Comparison of ENCODE assay signal across 11 cellular contexts in genomic region chr18:13268035-13268700, GRCh38. TPM values are rescaled to one million over a fixed set of nuclear protein-coding genes. Genes with fewer than 3 reads are reported as not detected.
A peak's percentile ranks its signal among the peaks of the same experiment; 100 is the strongest.
DNase-seq lines count a peak whose midpoint lies in the region; ATAC-seq, FAIRE-seq and TF ChIP-seq lines count a peak whose summit lies in the region.
"Had no signal": no experiment of that assay in that cellular context is flagged by ENCODE, and none has a peak within 500 bp of the region (broad histone marks: within the 10 kb centered on the region; RNA-seq: fewer than 3 reads in every experiment).

No MANE protein-coding gene starts in this region.

- no peaks in the 10 kb centered on the region for H3K27me3 Mint-ChIP-seq in activated CD4-positive, alpha-beta T cell treated with anti-CD3 and anti-CD28 coated beads for 36 hours

- POLR2A ChIA-PET in activated CD4-positive, alpha-beta T cell treated with anti-CD3 and anti-CD28 coated beads for 36 hours (lab: Charles Lee) = interaction anchor here (0.8 to 1.0 kb wide), 2 partner anchors 156 to 159 kb away, joined by 3 to 8 read pairs; no protein-coding TSS in a partner anchor

- peaks cover 3% of the 10 kb centered on the region for H3K36me3 Mint-ChIP-seq in activated CD4-positive, alpha-beta T cell treated with anti-CD3 and anti-CD28 coated beads for 36 hours (ENCODE audit: low read depth)

- TF ChIP-seq POLR2A in adrenal gland (IDR thresholded peaks at IDR 0.05) (no peak), GM18505 (IDR thresholded peaks at IDR 0.05; ENCODE audit: borderline replicate concordance, extremely low read depth, insufficient read depth, insufficient read length) (no peak)

- no peaks in the 10 kb centered on the region for H3K36me3 ChIP-seq in adrenal gland (replicated peaks in 1 of 2)
- H3K36me3 ChIP-seq in subcutaneous abdominal adipose tissue (ENCODE audit: control insufficient read depth in 5 of 5, insufficient read depth in 5 of 5, low read length in 5 of 5) = no peaks in the 10 kb centered on the region
- H3K36me3 ChIP-seq: upper lobe of left lung had no signal

- peak overlapping the region; percentile 85 for H3K27ac Mint-ChIP-seq in activated CD4-positive, alpha-beta T cell treated with anti-CD3 and anti-CD28 coated beads for 36 hours

- CTCF ChIA-PET in activated CD4-positive, alpha-beta T cell treated with anti-CD3 and anti-CD28 coated beads for 36 hours (lab: Charles Lee) = interaction anchor here (2.0 to 3.3 kb wide), 3 partner anchors 11 to 52 kb away, joined by 6 to 14 read pairs (median 6); no protein-coding TSS in a partner anchor

- H3K4me3 ChIP-seq in adrenal gland (no peak overlapping the region), subcutaneous abdominal adipose tissue (ENCODE audit: low read depth in 1 of 5, low read length in 5 of 5) (peak overlapping the region in 1 of 5 donors; percentile 8)
- H3K4me3 ChIP-seq: upper lobe of left lung had no signal

- no peaks in the 10 kb centered on the region for H3K9me3 Mint-ChIP-seq in activated CD4-positive, alpha-beta T cell treated with anti-CD3 and anti-CD28 coated beads for 36 hours (ENCODE audit: low read depth)

- WGBS in adrenal gland, 4 donors = 35 to 40% (median 36%) methylated on average over 8 of the region's 8 CpGs

- no peak for FAIRE-seq in frontal cortex (lab: Jason Lieb, UNC)

- no peaks in the 10 kb centered on the region for H3K27me3 ChIP-seq in adrenal gland
- no peaks in the 10 kb centered on the region for H3K27me3 ChIP-seq in subcutaneous abdominal adipose tissue (ENCODE audit: control insufficient read depth in 5 of 5, insufficient read depth in 4 of 5, low read length in 5 of 5)
- H3K27me3 ChIP-seq: upper lobe of left lung had no signal

- H3K4me3 Mint-ChIP-seq in activated CD4-positive, alpha-beta T cell treated with anti-CD3 and anti-CD28 coated beads for 36 hours = peak overlapping the region; percentile 2

- H3K27ac ChIP-seq in adrenal gland = peak overlapping the region; percentile 31 to 73 (median 65)
- peak overlapping the region; percentile 42 for H3K27ac ChIP-seq in subcutaneous abdominal adipose tissue (ENCODE audit: low read depth, low read length)

- no peak for ATAC-seq in activated CD4-positive, alpha-beta T cell treated with anti-CD3 and anti-CD28 coated beads for 36 hours
- no peak for ATAC-seq in GM18505 (IDR thresholded peaks at IDR 0.05; ENCODE audit: unreplicated experiment)

- DNase-seq in activated CD4-positive, alpha-beta T cell treated with anti-CD3 and anti-CD28 coated beads for 36 hours = no peak
- no peak for DNase-seq in activated CD4-positive, alpha-beta T cell treated with anti-CD3 and anti-CD28 coated beads, Interleukin-2, amount 50 U/mL, for 48 hours
- peak in 4 of 7 donors; percentile 32 to 70 (median 46) for DNase-seq in adrenal gland
- DNase-seq in left kidney (ENCODE audit: low read depth, low spot score) = peak; percentile 72
- DNase-seq in frontal cortex (ENCODE audit: low spot score in 2 of 2) = no peak
- DNase-seq in OCI-M1 (lab: John Stamatoyannopoulos, UW) = no peak
- DNase-seq: ACHN, T1000, upper lobe of left lung had no signal

- H3K9me3 ChIP-seq in adrenal gland (replicated peaks in 1 of 3) (no peaks in the 10 kb centered on the region), subcutaneous abdominal adipose tissue (ENCODE audit: control insufficient read depth in 5 of 5, low read length in 5 of 5) (no peaks in the 10 kb centered on the region)
- H3K9me3 ChIP-seq: upper lobe of left lung had no signal

- H3K4me1 ChIP-seq in adrenal gland (replicated peaks in 1 of 2) = peaks cover 36 to 79% of the 10 kb centered on the region in 2 donors
- peaks cover 26 to 73% (median 68%) of the 10 kb centered on the region in 5 donors for H3K4me1 ChIP-seq in subcutaneous abdominal adipose tissue (ENCODE audit: control insufficient read depth in 5 of 5, insufficient read depth in 5 of 5, low read length in 5 of 5)

- TF ChIP-seq CTCF in adrenal gland (IDR thresholded peaks at IDR 0.05) = no peak

- H3K9ac ChIP-seq in subcutaneous abdominal adipose tissue (ENCODE audit: low read length in 5 of 5) = peak overlapping the region in 2 of 5 donors; percentile 8 to 21

- H3K4me1 Mint-ChIP-seq in activated CD4-positive, alpha-beta T cell treated with anti-CD3 and anti-CD28 coated beads for 36 hours = peaks cover 74% of the 10 kb centered on the region

- intact Hi-C loops in activated CD4-positive, alpha-beta T cell treated with anti-CD3 and anti-CD28 coated beads for 36 hours (cut with DNase I, micrococcal nuclease) = loop anchor here (5.0 to 10.0 kb wide), 7 partner anchors 44 to 423 kb away; no protein-coding TSS in a partner anchor
- intact Hi-C loops in adrenal gland (cut with DNase I) = no loop called here

RNA-seq across cellular contexts. Expression of gene LDLRAD4, which starts 49.6 kb away (rescaled TPM):
- total RNA-seq in activated CD4-positive, alpha-beta T cell treated with anti-CD3 and anti-CD28 coated beads for 36 hours = 10 to 100 TPM; 29.3 to 32.2 TPM
- total RNA-seq in adrenal gland (10 to 100 TPM; 26.1 to 64.5 (median 47.7) TPM), frontal cortex (60.7 TPM)
- 10 to 100 TPM in 1 of 3 donors, 1 to 10 TPM in 2; 3.9 to 16.6 (median 8.9) TPM for polyA plus RNA-seq in adrenal gland

Comparison
In these comparisons a context has a peak if more than half of its experiments do, and no peak if none do; other contexts are left out.
1. DNase-seq: peak in adrenal gland (4 of 7) and left kidney (single experiment); none in activated CD4-positive, alpha-beta T cell treated with anti-CD3 and anti-CD28 coated beads for 36 hours (single experiment), activated CD4-positive, alpha-beta T cell treated with anti-CD3 and anti-CD28 coated beads, Interleukin-2, amount 50 U/mL, for 48 hours (0 of 2), frontal cortex (0 of 2) and OCI-M1 (single experiment).
2. intact Hi-C loops: an anchor here in activated CD4-positive, alpha-beta T cell treated with anti-CD3 and anti-CD28 coated beads for 36 hours (5.0 to 10.0 kb wide); none called in adrenal gland.